In the genomic region with DNA sequence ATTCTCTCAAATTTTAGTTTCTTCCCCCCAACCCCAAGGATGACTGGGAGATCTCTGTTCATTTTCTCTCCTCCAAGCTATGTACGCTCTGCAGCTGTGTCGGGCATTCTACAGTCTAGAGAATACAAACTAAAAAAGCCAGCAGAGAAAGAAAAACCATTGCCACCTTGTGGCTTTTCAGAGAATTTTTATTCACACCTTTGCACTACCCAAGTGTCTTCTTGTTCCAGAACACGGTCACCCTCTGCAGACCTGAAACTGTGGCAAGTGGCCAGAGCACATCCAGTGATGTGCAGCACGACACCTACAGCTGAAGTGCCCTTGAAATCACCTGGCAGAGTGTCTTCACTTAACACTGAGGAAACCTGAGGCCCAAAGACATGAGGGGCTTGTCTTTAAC, we compare ENCODE assay signal across 8 cellular contexts.
DNase-seq lines count a peak whose midpoint lies in the region; ATAC-seq and TF ChIP-seq lines count a peak whose summit lies in the region.

No MANE protein-coding gene starts in this region.

- no peak for TF ChIP-seq POLR2A in vagina (IDR thresholded peaks at IDR 0.05)

- no peak overlapping the region for H3K27ac Mint-ChIP-seq in activated CD8-positive, alpha-beta T cell treated with anti-CD3 and anti-CD28 coated beads, Interleukin-2, amount 10 ng/mL, durations not matched to agents 7 days and 5 days

- in situ Hi-C loops in KBM-7 (cut with MboI; ENCODE audit: low pct_unique_long_range_greater_than_20kb, low sequenced_read_pairs): no loop called here

- H3K27me3 Mint-ChIP-seq in activated CD8-positive, alpha-beta T cell treated with anti-CD3 and anti-CD28 coated beads, Interleukin-2, amount 10 ng/mL, durations not matched to agents 7 days and 5 days (ENCODE audit: low read depth): no peaks in the 10 kb centered on the region

- H3K36me3 Mint-ChIP-seq in activated CD8-positive, alpha-beta T cell treated with anti-CD3 and anti-CD28 coated beads, Interleukin-2, amount 10 ng/mL, durations not matched to agents 7 days and 5 days (ENCODE audit: low read depth): peaks cover 3% of the 10 kb centered on the region

- peaks cover 16% of the 10 kb centered on the region for H3K4me1 Mint-ChIP-seq in activated CD8-positive, alpha-beta T cell treated with anti-CD3 and anti-CD28 coated beads, Interleukin-2, amount 10 ng/mL, durations not matched to agents 7 days and 5 days (ENCODE audit: low read depth)

- no peaks in the 10 kb centered on the region for H3K36me3 ChIP-seq in vagina

- intact Hi-C loops in vagina (cut with DNase I): no loop called here

- CTCF ChIA-PET in activated CD8-positive, alpha-beta T cell treated with anti-CD3 and anti-CD28 coated beads, Interleukin-2, amount 10 ng/mL, durations not matched to agents 7 days and 5 days (lab: Charles Lee): interaction anchor here (1.0 to 1.8 kb wide), 14 partner anchors 25 to 233 kb away, joined by 3 to 9 read pairs (median 4); no protein-coding TSS in a partner anchor

- no peaks in the 10 kb centered on the region for H3K9me3 ChIP-seq in vagina

- no peaks in the 10 kb centered on the region for H3K9me3 Mint-ChIP-seq in activated CD8-positive, alpha-beta T cell treated with anti-CD3 and anti-CD28 coated beads, Interleukin-2, amount 10 ng/mL, durations not matched to agents 7 days and 5 days (ENCODE audit: insufficient read depth)

- H3K27ac ChIP-seq in vagina: no peak overlapping the region

- POLR2A ChIA-PET in activated CD8-positive, alpha-beta T cell treated with anti-CD3 and anti-CD28 coated beads, Interleukin-2, amount 10 ng/mL, durations not matched to agents 7 days and 5 days (lab: Charles Lee): no interaction called here

- no peaks in the 10 kb centered on the region for H3K27me3 ChIP-seq in vagina

- peak; percentile 26 for DNase-seq in NCI-H1092 treated with DMSO at 0.1 percent for 48 hours (lab: John Stamatoyannopoulos, UW)
- DNase-seq in NCI-H1092 (lab: John Stamatoyannopoulos, UW): no peak
- peak; percentile 80 for DNase-seq in KBM-7
- DNase-seq in activated CD8-positive, alpha-beta T cell treated with anti-CD3 and anti-CD28 coated beads, Interleukin-2, amount 10 ng/mL, durations not matched to agents 7 days and 5 days: peak; percentile 23
- DNase-seq in iPS-NIHi11 (ENCODE audit: low spot score): peak; percentile 17
- no peak for DNase-seq in vagina (ENCODE audit: extremely low spot score in 2 of 2)
- DNase-seq in activated CD8-positive, alpha-beta memory T cell treated with anti-CD3 and anti-CD28 coated beads for 24 hours: no peak

- peak in 1 of 3 experiments; percentile 38 for TF ChIP-seq CTCF in vagina (IDR thresholded peaks at IDR 0.05)

- no peak overlapping the region for H3K4me3 ChIP-seq in vagina

- H3K4me1 ChIP-seq in vagina: no peaks in the 10 kb centered on the region

- no peak overlapping the region for H3K4me3 Mint-ChIP-seq in activated CD8-positive, alpha-beta T cell treated with anti-CD3 and anti-CD28 coated beads, Interleukin-2, amount 10 ng/mL, durations not matched to agents 7 days and 5 days

- ATAC-seq in activated CD8-positive, alpha-beta T cell treated with anti-CD3 and anti-CD28 coated beads, Interleukin-2, amount 10 ng/mL, durations not matched to agents 7 days and 5 days: peak; percentile 75
- ATAC-seq in HG03457 (IDR thresholded peaks at IDR 0.05; ENCODE audit: unreplicated experiment): no peak

Comparison
In these comparisons a context has a peak if more than half of its experiments do, and no peak if none do; other contexts are left out.
1. DNase-seq: peak in NCI-H1092 treated with DMSO at 0.1 percent for 48 hours (single experiment), KBM-7 (single experiment), activated CD8-positive, alpha-beta T cell treated with anti-CD3 and anti-CD28 coated beads, Interleukin-2, amount 10 ng/mL, durations not matched to agents 7 days and 5 days (single experiment) and iPS-NIHi11 (single experiment); none in NCI-H1092 (single experiment), vagina (0 of 2) and activated CD8-positive, alpha-beta memory T cell treated with anti-CD3 and anti-CD28 coated beads for 24 hours (single experiment).